In genomic region chr4:94889523-94889922, GRCh38 we compare ENCODE assay signal across 28 cellular contexts.
DNase-seq lines count a peak whose midpoint lies in the region; ATAC-seq and TF ChIP-seq lines count a peak whose summit lies in the region.
"Had no signal": no experiment of that assay in that cellular context is flagged by ENCODE, and none has a peak within 500 bp of the region (broad histone marks: within the 10 kb centered on the region; RNA-seq: fewer than 3 reads in every experiment).

No MANE protein-coding gene starts in this region.

- DNase-seq in DMS 273 treated with DMSO at 0.1 percent for 48 hours (lab: John Stamatoyannopoulos, UW) (peak; percentile 89), LHCN-M2 (ENCODE audit: low read depth) (peak; percentile 44), mammary epithelial cell (no peak), myocyte (ENCODE audit: low read depth) (peak; percentile 61), left cardiac atrium (no peak), cerebellar nuclear complex (lab: John Stamatoyannopoulos, UW) (no peak)
- DNase-seq: activated CD4-positive, CD25-positive, alpha-beta regulatory T cell treated with anti-CD3 and anti-CD28 coated beads, Interleukin-2, amount 50 U/mL, for 72 hours; activated CD8-positive, alpha-beta memory T cell treated with anti-CD3 and anti-CD28 coated beads, Interleukin-2, amount 50 U/mL, for 48 hours; activated CD8-positive, alpha-beta T cell treated with anti-CD3 and anti-CD28 coated beads for 36 hours; activated naive CD4-positive, alpha-beta T cell treated with Interleukin-2 at 50 U/mL for 16 hours; body of pancreas; CD4-positive, alpha-beta T cell; gastrocnemius medialis; NCI-H1092 treated with DMSO at 0.1 percent for 48 hours; NCI-H1694 treated with DMSO at 0.1 percent for 48 hours; small intestine; stimulated activated naive CD4-positive, alpha-beta T cell treated with Interleukin-2 at 50 U/mL for 16 hours; T-helper 17 cell; testis; uterus had no signal

- no peak for TF ChIP-seq CTCF in mammary epithelial cell (conservative IDR thresholded peaks at IDR 0.05 in 1 of 2, IDR thresholded peaks at IDR 0.05 in 1 of 2; ENCODE audit: extremely low read depth in 1 of 2, insufficient read depth in 1 of 2, low read depth in 1 of 2, low read length in 2 of 2)

- in situ Hi-C loops in mammary epithelial cell (cut with MboI; ENCODE audit: low sequenced_read_pairs in 2 of 2), result no loop called here

- H3K27me3 ChIP-seq in mammary epithelial cell (ENCODE audit: insufficient read depth, low read length), result no peaks in the 10 kb centered on the region
- H3K27me3 ChIP-seq: body of pancreas, gastrocnemius medialis, hepatocyte, testis, uterus had no signal

- H3K36me3 ChIP-seq in mammary epithelial cell (ENCODE audit: insufficient read depth, low read length), result no peaks in the 10 kb centered on the region
- H3K36me3 ChIP-seq: gastrocnemius medialis, uterus had no signal

- no TSS peak for BruUV-seq in mammary epithelial cell (replicated peaks; lab: Mats Ljungman, UMichigan)

- intact Hi-C loops in mammary epithelial cell (cut with micrococcal nuclease), result no loop called here
- intact Hi-C loops in left cardiac atrium (cut with DNase I), result no loop called here

- H3K9me3 ChIP-seq in mammary epithelial cell (replicated peaks; ENCODE audit: insufficient read depth, low read length), result no peaks in the 10 kb centered on the region
- H3K9me3 ChIP-seq: body of pancreas, gastrocnemius medialis, testis, uterus had no signal

- no peak overlapping the region for H3K4me3 ChIP-seq in mammary epithelial cell (replicated peaks in 1 of 3; ENCODE audit: insufficient read depth in 1 of 3, low read depth in 2 of 3, low read length in 3 of 3)
- H3K4me3 ChIP-seq: A549, body of pancreas, gastrocnemius medialis, GM12878, hepatocyte, lung, testis, uterus had no signal

- WGBS in mammary epithelial cell (ENCODE audit: low coverage, missing lambda C conversion rate), result 67% methylated on average over 1 of the region's 1 CpG

- H3K27ac ChIP-seq in mammary epithelial cell (ENCODE audit: insufficient read depth, low read depth, low read length), result no peak overlapping the region
- H3K27ac ChIP-seq: A549, body of pancreas, gastrocnemius medialis, hepatocyte, parathyroid adenoma, testis, uterus had no signal

- dilution Hi-C loops in mammary epithelial cell (cut with HindIII; ENCODE audit: low sequenced_read_pairs), result no loop called here

- ATAC-seq in HG03520 (IDR thresholded peaks at IDR 0.05; ENCODE audit: unreplicated experiment) (no peak), GM18861 (IDR thresholded peaks at IDR 0.05; ENCODE audit: unreplicated experiment) (no peak), left cardiac atrium (no peak)
- ATAC-seq: A549; activated CD8-positive, alpha-beta T cell treated with anti-CD3 and anti-CD28 coated beads for 36 hours; body of pancreas; gastrocnemius medialis; GM12878; SK-N-SH treated with all-trans-retinoic acid at 6 μM for 48 hours; T-helper 17 cell had no signal

- no peak overlapping the region for H3K9ac ChIP-seq in mammary epithelial cell (ENCODE audit: insufficient read depth, low read length)
- H3K9ac ChIP-seq: parathyroid adenoma had no signal

- no peaks in the 10 kb centered on the region for H4K20me1 ChIP-seq in mammary epithelial cell (ENCODE audit: insufficient read depth, low read length)

- H3K4me1 ChIP-seq in mammary epithelial cell (ENCODE audit: insufficient read depth, low read length), result peaks cover 10% of the 10 kb centered on the region
- H3K4me1 ChIP-seq: body of pancreas, gastrocnemius medialis, parathyroid adenoma, testis, uterus had no signal

- peak overlapping the region; percentile 51 for H2AFZ ChIP-seq in mammary epithelial cell (ENCODE audit: low read depth, low read length)
- H2AFZ ChIP-seq: hepatocyte, parathyroid adenoma had no signal

- CTCF ChIA-PET in mammary epithelial cell (lab: Charles Lee; ENCODE audit: low non-redundant PET), result no interaction called here

- no peaks in the 10 kb centered on the region for H3K79me2 ChIP-seq in mammary epithelial cell (ENCODE audit: insufficient read depth, low read length)
- H3K79me2 ChIP-seq: hepatocyte, parathyroid adenoma had no signal

- peak overlapping the region; percentile 35 for H3K4me2 ChIP-seq in mammary epithelial cell (ENCODE audit: insufficient read depth, low read depth, low read length)
- H3K4me2 ChIP-seq: A549, hepatocyte had no signal

Comparison
In these comparisons a context has a peak if more than half of its experiments do, and no peak if none do; other contexts are left out.
1. DNase-seq: peak in DMS 273 treated with DMSO at 0.1 percent for 48 hours (single experiment), LHCN-M2 (single experiment) and myocyte (single experiment); none in mammary epithelial cell (single experiment), left cardiac atrium (single experiment) and cerebellar nuclear complex (0 of 2).